ENCODE assay signal across 1 cellular context in genomic region chr9:35511453-35511852, GRCh38.
TF ChIP-seq lines count a peak whose summit lies in the region.

No MANE protein-coding gene starts in this region.

TF ChIP-seq in SK-N-SH, 30 proteins besides CTCF, POLR2A, EP300 and RAD21 (continued from another document):
- no peak for TF ChIP-seq ZBTB33 (IDR thresholded peaks at IDR 0.05; ENCODE audit: borderline replicate concordance, low read depth)
- no peak for TF ChIP-seq NRF1 (IDR thresholded peaks at IDR 0.05; ENCODE audit: low read depth, low read length)
- TF ChIP-seq ELF1 (IDR thresholded peaks at IDR 0.05) = no peak
- TF ChIP-seq SMC3 (IDR thresholded peaks at IDR 0.05; ENCODE audit: low read depth, low read length) = no peak
- no peak for TF ChIP-seq TEAD4 (IDR thresholded peaks at IDR 0.05; ENCODE audit: borderline replicate concordance, insufficient read depth)
- TF ChIP-seq TAF1 (IDR thresholded peaks at IDR 0.05; ENCODE audit: borderline replicate concordance, low read depth, low read length) = no peak
- TF ChIP-seq TCF12 (IDR thresholded peaks at IDR 0.05) = no peak
- TF ChIP-seq GATA2 (CRISPR knock-in tag; IDR thresholded peaks at IDR 0.05) = no peak
- no peak for TF ChIP-seq JUND (IDR thresholded peaks at IDR 0.05)
- TF ChIP-seq YY1 (IDR thresholded peaks at IDR 0.05; ENCODE audit: low read depth) = no peak
- TF ChIP-seq FOSL2 (IDR thresholded peaks at IDR 0.05; ENCODE audit: borderline replicate concordance, low read depth) = no peak
- no peak for TF ChIP-seq MEF2A (IDR thresholded peaks at IDR 0.05; ENCODE audit: borderline replicate concordance, low read depth)
- TF ChIP-seq FOXM1 (IDR thresholded peaks at IDR 0.05; ENCODE audit: low read depth) = no peak
TF ChIP-seq in SK-N-SH: peak in this region for 0.
